Comparison of ENCODE assay signal across 2 cellular contexts in the genomic region with DNA sequence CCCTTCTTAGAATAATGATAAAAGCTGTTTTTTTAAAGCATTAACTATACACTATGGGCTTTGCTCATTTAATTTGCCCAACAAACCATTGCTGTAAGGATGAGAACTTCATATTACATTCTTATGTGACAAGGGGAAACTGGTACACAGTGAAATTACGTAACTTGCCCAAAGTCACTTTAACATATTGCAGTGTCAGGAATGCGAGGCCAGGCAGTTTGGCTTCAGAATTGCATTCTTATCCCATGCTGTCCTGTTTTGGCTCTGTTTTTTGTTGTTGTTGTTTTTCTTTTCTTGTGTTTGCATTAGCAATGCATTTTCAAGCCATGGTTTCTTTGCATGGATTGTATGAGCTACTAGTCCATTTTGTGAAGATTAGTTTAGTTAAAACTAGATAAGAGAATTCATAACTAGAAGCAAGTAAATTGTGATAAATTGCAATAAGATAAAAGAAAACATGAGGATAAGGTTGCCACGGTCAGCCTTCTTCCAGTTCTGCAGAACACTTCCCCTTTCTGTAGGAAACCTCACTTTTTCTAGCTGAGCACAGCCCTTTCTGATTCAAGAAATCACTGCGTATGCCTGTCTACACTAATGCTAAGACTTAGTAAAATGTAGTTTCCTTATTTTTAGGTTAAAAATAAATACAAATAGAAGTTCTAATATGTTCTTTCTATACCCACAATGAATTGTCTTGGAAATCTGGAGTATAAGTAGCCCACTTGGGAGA.
TF ChIP-seq lines count a peak whose summit lies in the region.

No MANE protein-coding gene starts in this region.

TF ChIP-seq in SK-N-SH treated with all-trans-retinoic acid at 6 μM for 48 hours, 23 proteins besides CTCF, POLR2A, EP300 and RAD21:
- peak; percentile 28; the same call in 1 of the 2 replicates for TF ChIP-seq ISL1 (CRISPR knock-in tag; IDR thresholded peaks at IDR 0.05)
- no peak for TF ChIP-seq ARNTL (CRISPR knock-in tag; IDR thresholded peaks at IDR 0.05; ENCODE audit: borderline replicate concordance, low read depth)
- TF ChIP-seq PPARA (CRISPR knock-in tag; IDR thresholded peaks at IDR 0.05; ENCODE audit: borderline replicate concordance): no peak
- TF ChIP-seq ZNF565 (CRISPR knock-in tag; conservative IDR thresholded peaks at IDR 0.05; ENCODE audit: low read depth): no peak
- TF ChIP-seq BACH2 (CRISPR knock-in tag; IDR thresholded peaks at IDR 0.05; ENCODE audit: borderline replicate concordance): no peak
- no peak for TF ChIP-seq ZFP3 (CRISPR knock-in tag; IDR thresholded peaks at IDR 0.05)

TF ChIP-seq in SK-N-SH, 30 proteins besides CTCF, POLR2A, EP300 and RAD21:
- TF ChIP-seq ZBTB33 (IDR thresholded peaks at IDR 0.05; ENCODE audit: borderline replicate concordance, low read depth): no peak
- TF ChIP-seq, protein P1, sequence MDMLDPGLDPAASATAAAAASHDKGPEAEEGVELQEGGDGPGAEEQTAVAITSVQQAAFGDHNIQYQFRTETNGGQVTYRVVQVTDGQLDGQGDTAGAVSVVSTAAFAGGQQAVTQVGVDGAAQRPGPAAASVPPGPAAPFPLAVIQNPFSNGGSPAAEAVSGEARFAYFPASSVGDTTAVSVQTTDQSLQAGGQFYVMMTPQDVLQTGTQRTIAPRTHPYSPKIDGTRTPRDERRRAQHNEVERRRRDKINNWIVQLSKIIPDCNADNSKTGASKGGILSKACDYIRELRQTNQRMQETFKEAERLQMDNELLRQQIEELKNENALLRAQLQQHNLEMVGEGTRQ (IDR thresholded peaks at IDR 0.05; ENCODE audit: borderline replicate concordance, low read depth, low read length): no peak
- no peak for TF ChIP-seq ELF1 (IDR thresholded peaks at IDR 0.05)
